In the genomic region with DNA sequence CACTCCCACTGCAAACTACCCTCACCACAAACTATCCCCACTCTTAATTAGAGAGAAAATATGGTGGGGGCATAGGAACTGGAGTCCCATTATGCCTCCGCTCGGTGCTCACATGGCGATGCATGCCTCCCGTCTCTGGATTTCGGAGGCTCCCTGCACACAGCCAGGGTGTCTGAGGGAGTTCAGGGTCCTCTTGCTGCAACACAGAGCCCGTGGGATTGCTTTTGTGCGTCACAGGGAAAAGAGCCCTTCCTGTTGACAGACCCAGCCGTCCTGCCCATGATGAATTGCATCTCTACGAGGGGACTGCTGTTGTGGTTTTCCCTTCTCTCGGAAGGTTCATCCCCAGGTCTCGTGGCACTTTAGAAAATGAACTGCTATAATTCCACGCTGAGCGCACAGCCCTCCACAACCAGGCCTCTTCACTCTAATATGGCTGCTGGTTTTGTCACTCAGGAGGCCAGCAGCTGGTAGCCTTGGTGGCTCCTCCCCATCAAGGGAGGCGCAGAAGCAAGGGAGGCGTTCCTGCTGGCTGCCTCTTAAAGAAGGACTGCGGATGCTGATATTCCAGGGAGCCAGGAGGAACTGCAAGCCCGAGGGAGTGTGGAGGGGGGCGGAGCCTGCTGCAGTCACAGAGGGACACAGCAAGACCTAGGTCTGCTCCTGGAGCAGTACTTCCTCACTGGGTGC, we compare ENCODE assay signal across 15 cellular contexts.
DNase-seq lines count a peak whose midpoint lies in the region; TF ChIP-seq lines count a peak whose summit lies in the region.
"Had no signal": no experiment of that assay in that cellular context is flagged by ENCODE, and none has a peak within 500 bp of the region (broad histone marks: within the 10 kb centered on the region; RNA-seq: fewer than 3 reads in every experiment).

No MANE protein-coding gene starts in this region.

- H3K9me3 Mint-ChIP-seq in mesothelial cell of epicardium: peaks cover 4% of the 10 kb centered on the region
- H3K9me3 Mint-ChIP-seq in immature natural killer cell: no peaks in the 10 kb centered on the region
- H3K9me3 Mint-ChIP-seq: stimulated activated memory B cell treated with anti-CD40 and anti-IgM and Interleukin-4, amounts not matched to agents 10 μg/mL and 1 μg/mL and 100 μg/mL, for 72 hours had no signal

- peak; percentile 99 for DNase-seq in DMS53 treated with DMSO at 0.1 percent for 48 hours (lab: John Stamatoyannopoulos, UW; ENCODE audit: unreplicated experiment)
- peak; percentile 93 for DNase-seq in NCI-H187 treated with DMSO at 0.1 percent for 48 hours (lab: John Stamatoyannopoulos, UW)
- peak; percentile 79 for DNase-seq in ecto neural progenitor cell (ENCODE audit: low spot score)
- peak; percentile 47 to 57 for DNase-seq in mesothelial cell of epicardium (ENCODE audit: low spot score in 2 of 2, unreplicated experiment in 2 of 2)
- no peak for DNase-seq in effector memory CD4-positive, alpha-beta T cell
- DNase-seq in immature natural killer cell: no peak
- no peak for DNase-seq in prostate gland (ENCODE audit: low spot score)
- DNase-seq in HuH-7.5 (ENCODE audit: low spot score): no peak
- DNase-seq: CD4-positive, alpha-beta memory T cell; GOT3; NCI-H446 treated with DMSO at 0.1 percent for 48 hours had no signal

- H3K27ac ChIP-seq in effector memory CD4-positive, alpha-beta T cell (ENCODE audit: insufficient read depth, low read length, poor library complexity, severe bottlenecking): no peak overlapping the region
- H3K27ac ChIP-seq in prostate gland: no peak overlapping the region
- H3K27ac ChIP-seq: ascending aorta, epithelial cell of prostate, VCaP had no signal

- no peak for TF ChIP-seq POLR2A in prostate gland (IDR thresholded peaks at IDR 0.05)

- H3K4me1 Mint-ChIP-seq in mesothelial cell of epicardium (peaks cover 30% of the 10 kb centered on the region), immature natural killer cell (no peaks in the 10 kb centered on the region)
- H3K4me1 Mint-ChIP-seq: CD4-positive, alpha-beta memory T cell; stimulated activated memory B cell treated with anti-CD40 and anti-IgM and Interleukin-4, amounts not matched to agents 10 μg/mL and 1 μg/mL and 100 μg/mL, for 72 hours had no signal

- H3K4me3 ChIP-seq in effector memory CD4-positive, alpha-beta T cell (ENCODE audit: insufficient read depth, low read depth, low read length, poor library complexity, severe bottlenecking): no peak overlapping the region
- no peak overlapping the region for H3K4me3 ChIP-seq in prostate gland
- H3K4me3 ChIP-seq: ascending aorta had no signal

- H3K36me3 ChIP-seq in effector memory CD4-positive, alpha-beta T cell (ENCODE audit: control insufficient read depth, insufficient read depth, low read length): no peaks in the 10 kb centered on the region
- H3K36me3 ChIP-seq in prostate gland: no peaks in the 10 kb centered on the region
- H3K36me3 ChIP-seq: ascending aorta had no signal

- no peaks in the 10 kb centered on the region for H3K4me1 ChIP-seq in effector memory CD4-positive, alpha-beta T cell (ENCODE audit: control insufficient read depth, insufficient read depth, low read length, poor library complexity, severe bottlenecking)
- H3K4me1 ChIP-seq in prostate gland (replicated peaks): no peaks in the 10 kb centered on the region
- H3K4me1 ChIP-seq: ascending aorta had no signal

- H3K4me3 Mint-ChIP-seq in mesothelial cell of epicardium (peak overlapping the region; percentile 53), immature natural killer cell (no peak overlapping the region)
- H3K4me3 Mint-ChIP-seq: CD4-positive, alpha-beta memory T cell; stimulated activated memory B cell treated with anti-CD40 and anti-IgM and Interleukin-4, amounts not matched to agents 10 μg/mL and 1 μg/mL and 100 μg/mL, for 72 hours had no signal

- H3K27me3 Mint-ChIP-seq in mesothelial cell of epicardium (ENCODE audit: low read depth) (peaks cover 18% of the 10 kb centered on the region), immature natural killer cell (ENCODE audit: low read depth in 3 of 3) (peaks cover 0 to 5% (median 3%) of the 10 kb centered on the region in 3 donors)

- H3K27ac Mint-ChIP-seq in mesothelial cell of epicardium (peak overlapping the region; percentile 77), immature natural killer cell (no peak overlapping the region)
- H3K27ac Mint-ChIP-seq: CD4-positive, alpha-beta memory T cell; stimulated activated memory B cell treated with anti-CD40 and anti-IgM and Interleukin-4, amounts not matched to agents 10 μg/mL and 1 μg/mL and 100 μg/mL, for 72 hours had no signal

- TF ChIP-seq CTCF in mesothelial cell of epicardium (IDR thresholded peaks at IDR 0.05; ENCODE audit: unreplicated experiment) (no peak), prostate gland (IDR thresholded peaks at IDR 0.05) (no peak)

- intact Hi-C loops in prostate gland (cut with DNase I): loop anchor here (5.0 kb wide), 1 partner anchor 241 kb away; no protein-coding TSS in a partner anchor

- H3K27me3 ChIP-seq in effector memory CD4-positive, alpha-beta T cell (replicated peaks; ENCODE audit: control insufficient read depth, insufficient read depth, low read length, poor library complexity, severe bottlenecking): no peaks in the 10 kb centered on the region
- no peaks in the 10 kb centered on the region for H3K27me3 ChIP-seq in prostate gland (replicated peaks; ENCODE audit: insufficient read depth)
- H3K27me3 ChIP-seq: ascending aorta had no signal

- H3K36me3 Mint-ChIP-seq in mesothelial cell of epicardium: no peaks in the 10 kb centered on the region
- H3K36me3 Mint-ChIP-seq in immature natural killer cell: no peaks in the 10 kb centered on the region
- H3K36me3 Mint-ChIP-seq: CD4-positive, alpha-beta memory T cell; stimulated activated memory B cell treated with anti-CD40 and anti-IgM and Interleukin-4, amounts not matched to agents 10 μg/mL and 1 μg/mL and 100 μg/mL, for 72 hours had no signal

- 79% methylated on average over 18 of the region's 18 CpGs for WGBS in prostate gland

- no peaks in the 10 kb centered on the region for H3K9me3 ChIP-seq in effector memory CD4-positive, alpha-beta T cell (ENCODE audit: control insufficient read depth, low read length)
- H3K9me3 ChIP-seq in prostate gland: no peaks in the 10 kb centered on the region
- H3K9me3 ChIP-seq: ascending aorta had no signal

Comparison
In these comparisons a context has a peak if more than half of its experiments do, and no peak if none do; other contexts are left out.
1. DNase-seq: peak in DMS53 treated with DMSO at 0.1 percent for 48 hours (single experiment), NCI-H187 treated with DMSO at 0.1 percent for 48 hours (single experiment), ecto neural progenitor cell (single experiment) and mesothelial cell of epicardium (2 of 2); none in effector memory CD4-positive, alpha-beta T cell (0 of 3), immature natural killer cell (0 of 3), prostate gland (single experiment) and HuH-7.5 (single experiment).